ENCODE assay signal across 16 cellular contexts in genomic region chr17:21463779-21464407, GRCh38.
DNase-seq lines count a peak whose midpoint lies in the region; ATAC-seq and TF ChIP-seq lines count a peak whose summit lies in the region.
"Had no signal": no experiment of that assay in that cellular context is flagged by ENCODE, and none has a peak within 500 bp of the region (broad histone marks: within the 10 kb centered on the region; RNA-seq: fewer than 3 reads in every experiment).

No MANE protein-coding gene starts in this region.

- DNase-seq in activated CD4-positive, alpha-beta T cell treated with anti-CD3 and anti-CD28 coated beads for 36 hours: no peak
- DNase-seq in activated CD4-positive, alpha-beta T cell treated with anti-CD3 and anti-CD28 coated beads for 4 hours: no peak
- DNase-seq in ecto neural progenitor cell (ENCODE audit: low spot score) (peak; percentile 66), lower lobe of right lung (no peak), HUDEP-2 (lab: John Stamatoyannopoulos, UW; ENCODE audit: unreplicated experiment in 76 of 76) (no peak)
- no peak for DNase-seq in stimulated activated effector memory CD8-positive, alpha-beta T cell treated with anti-CD3 and anti-CD28 coated beads, Interleukin-12 subunit alpha, Interleukin-12 subunit beta, amount 100 ng/mL, for 72 hours (ENCODE audit: low spot score in 2 of 2)
- DNase-seq: activated CD8-positive, alpha-beta memory T cell treated with anti-CD3 and anti-CD28 coated beads, Interleukin-2, amount 50 U/mL, for 48 hours; body of pancreas; GM23248; IMR-90; kidney glomerular epithelial cell; NCI-H1436; NCI-H69 had no signal

- CTCF ChIA-PET in activated CD4-positive, alpha-beta T cell treated with anti-CD3 and anti-CD28 coated beads for 36 hours (lab: Charles Lee): no interaction called here

- H3K4me1 ChIP-seq in lower lobe of right lung: peaks cover 12% of the 10 kb centered on the region
- H3K4me1 ChIP-seq: body of pancreas had no signal

- no peak for ATAC-seq in activated CD4-positive, alpha-beta T cell treated with anti-CD3 and anti-CD28 coated beads for 36 hours
- ATAC-seq in lower lobe of right lung (peak; percentile 21 to 29), GM21423 (IDR thresholded peaks at IDR 0.05; ENCODE audit: unreplicated experiment) (no peak), HG02678 (IDR thresholded peaks at IDR 0.05; ENCODE audit: unreplicated experiment) (no peak)
- ATAC-seq in stimulated activated effector memory CD8-positive, alpha-beta T cell treated with anti-CD3 and anti-CD28 coated beads, Interleukin-12 subunit alpha, Interleukin-12 subunit beta, amount 100 ng/mL, for 72 hours: no peak
- ATAC-seq: body of pancreas had no signal

- peak overlapping the region; percentile 24 for H3K27ac Mint-ChIP-seq in activated CD4-positive, alpha-beta T cell treated with anti-CD3 and anti-CD28 coated beads for 36 hours
- H3K27ac Mint-ChIP-seq in stimulated activated effector memory CD8-positive, alpha-beta T cell treated with anti-CD3 and anti-CD28 coated beads, Interleukin-12 subunit alpha, Interleukin-12 subunit beta, amount 100 ng/mL, for 72 hours: peak overlapping the region; percentile 71

- no peak overlapping the region for H3K4me3 Mint-ChIP-seq in activated CD4-positive, alpha-beta T cell treated with anti-CD3 and anti-CD28 coated beads for 36 hours
- H3K4me3 Mint-ChIP-seq in stimulated activated effector memory CD8-positive, alpha-beta T cell treated with anti-CD3 and anti-CD28 coated beads, Interleukin-12 subunit alpha, Interleukin-12 subunit beta, amount 100 ng/mL, for 72 hours: peak overlapping the region; percentile 32

- peaks cover 8% of the 10 kb centered on the region for H3K27me3 ChIP-seq in lower lobe of right lung (ENCODE audit: low read depth)

- H3K9me3 ChIP-seq in lower lobe of right lung: no peaks in the 10 kb centered on the region
- H3K9me3 ChIP-seq: body of pancreas had no signal

- no peak for TF ChIP-seq CTCF in lower lobe of right lung (IDR thresholded peaks at IDR 0.05)

- no peaks in the 10 kb centered on the region for H3K36me3 Mint-ChIP-seq in activated CD4-positive, alpha-beta T cell treated with anti-CD3 and anti-CD28 coated beads for 36 hours (ENCODE audit: low read depth)
- peaks cover 5% of the 10 kb centered on the region for H3K36me3 Mint-ChIP-seq in stimulated activated effector memory CD8-positive, alpha-beta T cell treated with anti-CD3 and anti-CD28 coated beads, Interleukin-12 subunit alpha, Interleukin-12 subunit beta, amount 100 ng/mL, for 72 hours

- H3K27ac ChIP-seq in lower lobe of right lung: no peak overlapping the region
- H3K27ac ChIP-seq: 22Rv1, body of pancreas, GM23248 had no signal

- H3K9me3 Mint-ChIP-seq in activated CD4-positive, alpha-beta T cell treated with anti-CD3 and anti-CD28 coated beads for 36 hours (ENCODE audit: low read depth): no peaks in the 10 kb centered on the region
- H3K9me3 Mint-ChIP-seq in stimulated activated effector memory CD8-positive, alpha-beta T cell treated with anti-CD3 and anti-CD28 coated beads, Interleukin-12 subunit alpha, Interleukin-12 subunit beta, amount 100 ng/mL, for 72 hours: no peaks in the 10 kb centered on the region

- H3K27me3 Mint-ChIP-seq in activated CD4-positive, alpha-beta T cell treated with anti-CD3 and anti-CD28 coated beads for 36 hours: peaks cover 10% of the 10 kb centered on the region

- no peaks in the 10 kb centered on the region for H3K36me3 ChIP-seq in lower lobe of right lung

- peaks cover 13% of the 10 kb centered on the region for H3K4me1 Mint-ChIP-seq in activated CD4-positive, alpha-beta T cell treated with anti-CD3 and anti-CD28 coated beads for 36 hours
- peaks cover 21% of the 10 kb centered on the region for H3K4me1 Mint-ChIP-seq in stimulated activated effector memory CD8-positive, alpha-beta T cell treated with anti-CD3 and anti-CD28 coated beads, Interleukin-12 subunit alpha, Interleukin-12 subunit beta, amount 100 ng/mL, for 72 hours

- intact Hi-C loops in activated CD4-positive, alpha-beta T cell treated with anti-CD3 and anti-CD28 coated beads for 36 hours (cut with DNase I, micrococcal nuclease): loop anchor here in 1 of 2 experiments (1.0 kb wide), 1 partner anchor 13 kb away; no protein-coding TSS in a partner anchor
- intact Hi-C loops in lower lobe of right lung (cut with DNase I): no loop called here

- peak overlapping the region; percentile 19 for H3K4me3 ChIP-seq in lower lobe of right lung
- H3K4me3 ChIP-seq: body of pancreas, GM23248 had no signal

- POLR2A ChIA-PET in activated CD4-positive, alpha-beta T cell treated with anti-CD3 and anti-CD28 coated beads for 36 hours (lab: Charles Lee): no interaction called here

Comparison
In these comparisons a context has a peak if more than half of its experiments do, and no peak if none do; other contexts are left out.
1. ATAC-seq: peak in lower lobe of right lung (2 of 2); none in activated CD4-positive, alpha-beta T cell treated with anti-CD3 and anti-CD28 coated beads for 36 hours (single experiment), stimulated activated effector memory CD8-positive, alpha-beta T cell treated with anti-CD3 and anti-CD28 coated beads, Interleukin-12 subunit alpha, Interleukin-12 subunit beta, amount 100 ng/mL, for 72 hours (single experiment), GM21423 (single experiment) and HG02678 (single experiment).